In the genomic region with DNA sequence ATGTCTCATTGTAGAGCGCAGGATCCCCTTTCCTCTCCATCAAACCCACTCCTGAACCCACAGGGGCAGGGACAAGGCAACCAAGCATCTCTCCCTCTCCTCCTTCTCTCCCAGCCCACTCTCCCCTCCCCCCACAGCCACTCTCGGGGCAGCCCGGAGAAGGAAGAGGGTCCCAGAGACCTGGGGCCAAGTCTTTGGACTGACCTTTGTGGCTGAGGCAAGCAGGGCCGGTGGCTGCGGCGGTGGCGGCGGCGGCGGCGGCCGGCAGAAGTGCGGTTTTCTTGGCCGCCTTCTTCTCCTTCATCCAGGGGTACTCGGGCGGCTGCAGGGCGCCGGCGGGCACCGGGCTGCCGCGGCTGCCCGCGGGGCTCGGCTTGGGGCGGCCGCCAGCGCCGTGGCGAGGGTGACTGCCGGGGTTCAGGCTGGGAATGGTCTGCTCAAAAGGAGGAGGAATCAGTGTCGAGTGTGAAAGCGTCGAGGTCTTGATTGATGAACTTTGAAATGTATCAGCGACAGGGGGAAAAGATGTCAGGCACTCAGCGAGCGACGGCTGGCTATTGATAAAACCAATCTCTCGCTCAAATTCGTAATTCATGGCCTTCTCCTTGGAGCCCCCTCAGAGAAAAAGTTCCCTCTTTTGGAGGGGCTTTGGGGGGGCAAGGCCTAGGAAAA, we compare ENCODE assay signal across 12 cellular contexts. TPM values are rescaled to one million over a fixed set of nuclear protein-coding genes. Genes with fewer than 3 reads are reported as not detected.
A peak's percentile ranks its signal among the peaks of the same experiment; 100 is the strongest.
DNase-seq lines count a peak whose midpoint lies in the region; ATAC-seq and TF ChIP-seq lines count a peak whose summit lies in the region.
"Had no signal": no experiment of that assay in that cellular context is flagged by ENCODE, and none has a peak within 500 bp of the region (broad histone marks: within the 10 kb centered on the region; RNA-seq: fewer than 3 reads in every experiment).

No MANE protein-coding gene starts in this region.

- peaks cover 18% of the 10 kb centered on the region for H3K4me1 Mint-ChIP-seq in activated T-helper 17 cell treated with anti-CD3 and anti-CD28 coated beads, Interleukin-2, amount 50 U/mL, for 72 hours
- H3K4me1 Mint-ChIP-seq in osteocyte (ENCODE audit: unreplicated experiment) = peaks cover 18% of the 10 kb centered on the region

- peaks cover 56% of the 10 kb centered on the region for H3K27me3 Mint-ChIP-seq in activated T-helper 17 cell treated with anti-CD3 and anti-CD28 coated beads, Interleukin-2, amount 50 U/mL, for 72 hours
- peaks cover 98% of the 10 kb centered on the region for H3K27me3 Mint-ChIP-seq in osteocyte (ENCODE audit: unreplicated experiment)

- peak; percentile 64 for DNase-seq in ELF-1 (ENCODE audit: low read depth, low spot score)
- DNase-seq in fibroblast of the aortic adventitia (ENCODE audit: low read depth) = no peak
- peak; percentile 46 for DNase-seq in osteocyte (ENCODE audit: extremely low spot score, unreplicated experiment)
- no peak for DNase-seq in cerebellar cortex (ENCODE audit: low spot score)
- DNase-seq in DMS114 treated with DMSO at 0.1 percent for 48 hours (lab: John Stamatoyannopoulos, UW; ENCODE audit: unreplicated experiment) = no peak
- DNase-seq in NCI-H1092 (lab: John Stamatoyannopoulos, UW) = no peak
- DNase-seq: Calu3, dorsolateral prefrontal cortex, midbrain, NCI-H2029 treated with DMSO at 0.1 percent for 48 hours had no signal

- peak overlapping the region; percentile 43 for H3K4me3 Mint-ChIP-seq in activated T-helper 17 cell treated with anti-CD3 and anti-CD28 coated beads, Interleukin-2, amount 50 U/mL, for 72 hours
- H3K4me3 Mint-ChIP-seq in osteocyte (ENCODE audit: unreplicated experiment) = no peak overlapping the region

- no peak overlapping the region for H3K27ac Mint-ChIP-seq in activated T-helper 17 cell treated with anti-CD3 and anti-CD28 coated beads, Interleukin-2, amount 50 U/mL, for 72 hours
- no peak overlapping the region for H3K27ac Mint-ChIP-seq in osteocyte (ENCODE audit: unreplicated experiment)

- H3K9me3 Mint-ChIP-seq in activated T-helper 17 cell treated with anti-CD3 and anti-CD28 coated beads, Interleukin-2, amount 50 U/mL, for 72 hours = no peaks in the 10 kb centered on the region
- no peaks in the 10 kb centered on the region for H3K9me3 Mint-ChIP-seq in osteocyte (ENCODE audit: unreplicated experiment)

- H3K4me3 ChIP-seq in fibroblast of the aortic adventitia (ENCODE audit: low read depth, low read length) = peak overlapping the region; percentile 69

- peaks cover 37% of the 10 kb centered on the region for H3K36me3 Mint-ChIP-seq in activated T-helper 17 cell treated with anti-CD3 and anti-CD28 coated beads, Interleukin-2, amount 50 U/mL, for 72 hours (ENCODE audit: low read depth)
- peaks cover 3% of the 10 kb centered on the region for H3K36me3 Mint-ChIP-seq in osteocyte (ENCODE audit: unreplicated experiment)

- no peak for ATAC-seq in activated T-helper 17 cell treated with anti-CD3 and anti-CD28 coated beads, Interleukin-2, amount 50 U/mL, for 72 hours (replicated peaks)
- no peak for ATAC-seq in GM18870 (IDR thresholded peaks at IDR 0.05; ENCODE audit: unreplicated experiment)

- TF ChIP-seq CTCF in fibroblast of the aortic adventitia (IDR thresholded peaks at IDR 0.05; ENCODE audit: insufficient read depth, low read length) = no peak
- TF ChIP-seq CTCF in osteocyte (IDR thresholded peaks at IDR 0.05) = no peak

RNA-seq across cellular contexts. Expression of a gene that starts 0.4 kb away (rescaled TPM):
- total RNA-seq in activated T-helper 17 cell treated with anti-CD3 and anti-CD28 coated beads, Interleukin-2, amount 50 U/mL, for 72 hours = not detected
- total RNA-seq in fibroblast of the aortic adventitia (ENCODE audit: low replicate concordance) = 0.16 and 3.6 TPM in 2 replicates
- total RNA-seq in osteocyte = not detected in 2 replicates
- total RNA-seq: dorsolateral prefrontal cortex had no signal

RNA-seq across cellular contexts. Expression of a gene that starts 6.2 kb away (rescaled TPM):
- total RNA-seq in activated T-helper 17 cell treated with anti-CD3 and anti-CD28 coated beads, Interleukin-2, amount 50 U/mL, for 72 hours = under 1 TPM in 1 of 2 donors, not detected in 1; 0.39 TPM
- total RNA-seq in fibroblast of the aortic adventitia (ENCODE audit: low replicate concordance) (0.72 TPM in 1 of 2 replicates, not detected in the other), osteocyte (not detected in 2 replicates)

RNA-seq across cellular contexts. Expression of a gene that starts 28.5 kb away (rescaled TPM):
- total RNA-seq in activated T-helper 17 cell treated with anti-CD3 and anti-CD28 coated beads, Interleukin-2, amount 50 U/mL, for 72 hours = under 1 TPM in 1 of 2 donors, not detected in 1; 0.26 TPM
- total RNA-seq in fibroblast of the aortic adventitia (ENCODE audit: low replicate concordance) = 0.57 and 0.99 TPM in 2 replicates
- not detected in 2 replicates for total RNA-seq in osteocyte

RNA-seq across cellular contexts. Expression of a gene that starts 41.4 kb away (rescaled TPM):
- not detected for total RNA-seq in activated T-helper 17 cell treated with anti-CD3 and anti-CD28 coated beads, Interleukin-2, amount 50 U/mL, for 72 hours
- total RNA-seq in fibroblast of the aortic adventitia (ENCODE audit: low replicate concordance) (0.72 and 2.4 TPM in 2 replicates), osteocyte (not detected in 2 replicates)

RNA-seq across cellular contexts. Expression of a gene that starts 45.5 kb away (rescaled TPM):
- not detected for total RNA-seq in activated T-helper 17 cell treated with anti-CD3 and anti-CD28 coated beads, Interleukin-2, amount 50 U/mL, for 72 hours
- total RNA-seq in fibroblast of the aortic adventitia (ENCODE audit: low replicate concordance) = not detected in 2 replicates
- not detected in 2 replicates for total RNA-seq in osteocyte
- total RNA-seq: dorsolateral prefrontal cortex had no signal

Comparison
In these comparisons a context has a peak if more than half of its experiments do, and no peak if none do; other contexts are left out.
1. DNase-seq: peak in ELF-1 (single experiment) and osteocyte (single experiment); none in fibroblast of the aortic adventitia (single experiment), cerebellar cortex (single experiment), DMS114 treated with DMSO at 0.1 percent for 48 hours (single experiment) and NCI-H1092 (single experiment).